1 cellular context compared by ENCODE assay signal in genomic region chr3:87924485-87924884, GRCh38.
TF ChIP-seq lines count a peak whose summit lies in the region.

No MANE protein-coding gene starts in this region.

TF ChIP-seq in K562, 482 proteins besides CTCF, POLR2A, EP300 and RAD21 (continued from another document):
- TF ChIP-seq TFE3 (CRISPR knock-in tag; IDR thresholded peaks at IDR 0.05) = no peak
- no peak for TF ChIP-seq PREB (CRISPR knock-in tag; IDR thresholded peaks at IDR 0.05)
- no peak for TF ChIP-seq COPS2 (conservative IDR thresholded peaks at IDR 0.05)
- TF ChIP-seq XRCC5 (IDR thresholded peaks at IDR 0.05; ENCODE audit: low read depth, low read length) = no peak
- no peak for TF ChIP-seq MYNN (IDR thresholded peaks at IDR 0.05)
- no peak for TF ChIP-seq MYNN (CRISPR knock-in tag; IDR thresholded peaks at IDR 0.05)
- TF ChIP-seq BHLHE40 (IDR thresholded peaks at IDR 0.05; ENCODE audit: low read length) = no peak
- TF ChIP-seq HOXB6 (CRISPR knock-in tag; IDR thresholded peaks at IDR 0.05; ENCODE audit: borderline replicate concordance) = no peak
- TF ChIP-seq HNRNPH1 (optimal IDR thresholded peaks at IDR 0.05; ENCODE audit: low read depth, low read length) = no peak
- TF ChIP-seq ZNF717 (CRISPR knock-in tag; IDR thresholded peaks at IDR 0.05) = no peak
- no peak for TF ChIP-seq SAFB (IDR thresholded peaks at IDR 0.05; ENCODE audit: borderline replicate concordance, low read depth, low read length)
- TF ChIP-seq ZBTB7A (IDR thresholded peaks at IDR 0.05; ENCODE audit: borderline replicate concordance, control insufficient read depth, low read depth, low read length) = no peak
- no peak for TF ChIP-seq ZNF584 (CRISPR knock-in tag; IDR thresholded peaks at IDR 0.05; ENCODE audit: low read depth)
- no peak for TF ChIP-seq NONO (IDR thresholded peaks at IDR 0.05; ENCODE audit: low read depth in 2 of 2, low read length in 1 of 2)
- TF ChIP-seq ZNF707 (CRISPR knock-in tag; conservative IDR thresholded peaks at IDR 0.05) = no peak
- no peak for TF ChIP-seq SP2 (IDR thresholded peaks at IDR 0.05; ENCODE audit: extremely low read depth, low read depth, low read length, poor library complexity, severe bottlenecking)
- no peak for TF ChIP-seq ZNF277 (CRISPR knock-in tag; IDR thresholded peaks at IDR 0.05; ENCODE audit: borderline replicate concordance)
- no peak for TF ChIP-seq KLF10 (CRISPR knock-in tag; IDR thresholded peaks at IDR 0.05)
- TF ChIP-seq CBX3 (IDR thresholded peaks at IDR 0.05; ENCODE audit: borderline replicate concordance in 1 of 2, low read length in 2 of 2) = peak in 1 of 2 experiments; percentile 97; a peak in 2 of 3 replicates
- TF ChIP-seq HEY1 (CRISPR knock-in tag; IDR thresholded peaks at IDR 0.05; ENCODE audit: borderline replicate concordance) = no peak
- TF ChIP-seq TARDBP (IDR thresholded peaks at IDR 0.05) = no peak
- TF ChIP-seq MAFG (tag; conservative IDR thresholded peaks at IDR 0.05) = no peak
- no peak for TF ChIP-seq NCOA4 (IDR thresholded peaks at IDR 0.05; ENCODE audit: partially characterized antibody)
- TF ChIP-seq ZNF174 (CRISPR knock-in tag; IDR thresholded peaks at IDR 0.05) = no peak
- no peak for TF ChIP-seq SP1 (CRISPR knock-in tag; IDR thresholded peaks at IDR 0.05)
- TF ChIP-seq ELF2 (CRISPR knock-in tag; IDR thresholded peaks at IDR 0.05) = no peak
- TF ChIP-seq XRCC3 (IDR thresholded peaks at IDR 0.05) = peak; percentile 37; the same call in 1 of the 2 replicates
- no peak for TF ChIP-seq ZNF395 (CRISPR knock-in tag; IDR thresholded peaks at IDR 0.05)
- peak; percentile 74 for TF ChIP-seq ZNF280A (IDR thresholded peaks at IDR 0.05; ENCODE audit: low read depth, partially characterized antibody)
- no peak for TF ChIP-seq ZNF316 (IDR thresholded peaks at IDR 0.05)
- TF ChIP-seq RNF2 (IDR thresholded peaks at IDR 0.05) = no peak
- TF ChIP-seq CREB1 (IDR thresholded peaks at IDR 0.05) = no peak
- TF ChIP-seq CREB1 (CRISPR knock-in tag; IDR thresholded peaks at IDR 0.05) = no peak
- TF ChIP-seq ZC3H11A (IDR thresholded peaks at IDR 0.05; ENCODE audit: low read depth, low read length) = no peak
- TF ChIP-seq ZBTB2 (IDR thresholded peaks at IDR 0.05) = no peak
- no peak for TF ChIP-seq ZNF586 (CRISPR knock-in tag; conservative IDR thresholded peaks at IDR 0.05)
- no peak for TF ChIP-seq JUNB (CRISPR knock-in tag; conservative IDR thresholded peaks at IDR 0.05)
- no peak for TF ChIP-seq MTF1 (CRISPR knock-in tag; IDR thresholded peaks at IDR 0.05; ENCODE audit: borderline replicate concordance)
- no peak for TF ChIP-seq ZNF592 (IDR thresholded peaks at IDR 0.05)
- no peak for TF ChIP-seq ZZZ3 (IDR thresholded peaks at IDR 0.05)
- no peak for TF ChIP-seq ZNF589 (CRISPR knock-in tag; IDR thresholded peaks at IDR 0.05; ENCODE audit: low read depth)
- peak; percentile 91 for TF ChIP-seq CBX5 (IDR thresholded peaks at IDR 0.05; ENCODE audit: borderline replicate concordance, low read depth)
- TF ChIP-seq GTF2E2 (tag; IDR thresholded peaks at IDR 0.05) = no peak
- TF ChIP-seq ZNF512 (tag; IDR thresholded peaks at IDR 0.05) = no peak
- TF ChIP-seq MTA1 (IDR thresholded peaks at IDR 0.05; ENCODE audit: borderline replicate concordance) = no peak
- TF ChIP-seq TRIM24 (IDR thresholded peaks at IDR 0.05) = peak in 1 of 2 experiments; percentile 62; a peak in 1 of 4 replicates
- no peak for TF ChIP-seq SAP30 (IDR thresholded peaks at IDR 0.05; ENCODE audit: borderline replicate concordance, insufficient read depth, low read depth, low read length, poor library complexity, severe bottlenecking)
- TF ChIP-seq CBFA2T3 (IDR thresholded peaks at IDR 0.05) = no peak
- no peak for TF ChIP-seq BMI1 (IDR thresholded peaks at IDR 0.05; ENCODE audit: low read length)
- TF ChIP-seq ZNF695 (CRISPR knock-in tag; IDR thresholded peaks at IDR 0.05) = no peak
- TF ChIP-seq GMEB1 (CRISPR knock-in tag; IDR thresholded peaks at IDR 0.05) = no peak
- no peak for TF ChIP-seq HMGN3 (IDR thresholded peaks at IDR 0.05; ENCODE audit: borderline replicate concordance, extremely low read depth, insufficient read length, low read depth, low read length)
- TF ChIP-seq TRIM28 (IDR thresholded peaks at IDR 0.05) = peak; percentile 83
- TF ChIP-seq DNMT1 (IDR thresholded peaks at IDR 0.05) = no peak
- TF ChIP-seq ZNF76 (CRISPR knock-in tag; IDR thresholded peaks at IDR 0.05; ENCODE audit: borderline replicate concordance) = no peak
- TF ChIP-seq ZNF79 (CRISPR knock-in tag; IDR thresholded peaks at IDR 0.05; ENCODE audit: low read depth) = no peak
